11 cellular contexts compared by ENCODE assay signal in the genomic region with DNA sequence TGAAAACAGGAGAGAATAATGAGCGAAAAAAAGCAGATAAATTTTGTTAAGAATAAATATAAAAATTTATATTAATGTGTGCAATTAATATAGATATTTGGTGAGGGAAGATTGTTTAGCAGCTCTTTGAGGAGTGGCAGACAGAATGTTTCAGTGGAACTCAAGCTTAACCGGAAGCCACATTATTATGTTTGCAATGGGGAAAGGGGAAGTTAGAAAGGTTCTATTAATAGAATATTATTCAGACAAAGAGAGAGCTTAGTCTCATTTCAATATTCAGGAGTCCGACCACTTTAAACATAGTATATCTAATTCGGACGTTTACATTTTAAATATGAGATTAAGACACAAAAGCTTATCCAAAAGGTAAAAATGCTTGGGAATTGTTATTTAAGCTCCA.
A peak's percentile ranks its signal among the peaks of the same experiment; 100 is the strongest.
DNase-seq lines count a peak whose midpoint lies in the region; ATAC-seq lines count a peak whose summit lies in the region.
"Had no signal": no experiment of that assay in that cellular context is flagged by ENCODE, and none has a peak within 500 bp of the region (broad histone marks: within the 10 kb centered on the region; RNA-seq: fewer than 3 reads in every experiment).

No MANE protein-coding gene starts in this region.

- H3K9me3 Mint-ChIP-seq in IgD-negative memory B cell, result peaks cover 0 to 5% (median 0%) of the 10 kb centered on the region in 3 donors
- peaks cover 6% of the 10 kb centered on the region for H3K9me3 Mint-ChIP-seq in stimulated activated memory B cell treated with anti-CD40 and anti-IgM and Interleukin-4, amounts not matched to agents 10 μg/mL and 1 μg/mL and 100 μg/mL, for 72 hours

- H3K4me1 Mint-ChIP-seq in IgD-negative memory B cell, result peaks cover 16 to 21% (median 19%) of the 10 kb centered on the region in 3 donors
- peaks cover 26% of the 10 kb centered on the region for H3K4me1 Mint-ChIP-seq in stimulated activated memory B cell treated with anti-CD40 and anti-IgM and Interleukin-4, amounts not matched to agents 10 μg/mL and 1 μg/mL and 100 μg/mL, for 72 hours

- DNase-seq in iPS-NIHi11 (ENCODE audit: low spot score), result no peak
- no peak for DNase-seq in NCI-H510A treated with DMSO at 0.1 percent for 48 hours (lab: John Stamatoyannopoulos, UW)
- no peak for DNase-seq in DMS114 treated with DMSO at 0.1 percent for 48 hours (lab: John Stamatoyannopoulos, UW; ENCODE audit: unreplicated experiment)
- DNase-seq: caudate nucleus; Right ventricle myocardium superior; stimulated activated CD4-positive, alpha-beta T cell treated with anti-CD3 and anti-CD28 coated beads, Interleukin-2, amount 100 ng/mL, for 24 hours had no signal

- ATAC-seq in GM19324 (IDR thresholded peaks at IDR 0.05; ENCODE audit: low FRiP score, unreplicated experiment) (peak; percentile 74), HG02798 (IDR thresholded peaks at IDR 0.05; ENCODE audit: poor library complexity, unreplicated experiment) (peak; percentile 73)
- ATAC-seq in stimulated activated memory B cell treated with anti-CD40 and anti-IgM and Interleukin-4, amounts not matched to agents 10 μg/mL and 1 μg/mL and 100 μg/mL, for 72 hours, result peak; percentile 92
- ATAC-seq: gastroesophageal sphincter had no signal

- peaks cover 5% of the 10 kb centered on the region for H3K36me3 Mint-ChIP-seq in IgD-negative memory B cell
- H3K36me3 Mint-ChIP-seq in stimulated activated memory B cell treated with anti-CD40 and anti-IgM and Interleukin-4, amounts not matched to agents 10 μg/mL and 1 μg/mL and 100 μg/mL, for 72 hours, result no peaks in the 10 kb centered on the region

- H3K4me3 Mint-ChIP-seq in IgD-negative memory B cell, result peak overlapping the region; percentile 31 to 98 (median 85)
- peak overlapping the region; percentile 75 for H3K4me3 Mint-ChIP-seq in stimulated activated memory B cell treated with anti-CD40 and anti-IgM and Interleukin-4, amounts not matched to agents 10 μg/mL and 1 μg/mL and 100 μg/mL, for 72 hours

- no peaks in the 10 kb centered on the region for H3K27me3 Mint-ChIP-seq in IgD-negative memory B cell
- H3K27me3 Mint-ChIP-seq in stimulated activated memory B cell treated with anti-CD40 and anti-IgM and Interleukin-4, amounts not matched to agents 10 μg/mL and 1 μg/mL and 100 μg/mL, for 72 hours, result no peaks in the 10 kb centered on the region

- H3K27ac Mint-ChIP-seq in IgD-negative memory B cell, result peak overlapping the region in 1 of 3 donors; percentile 76
- peak overlapping the region; percentile 73 for H3K27ac Mint-ChIP-seq in stimulated activated memory B cell treated with anti-CD40 and anti-IgM and Interleukin-4, amounts not matched to agents 10 μg/mL and 1 μg/mL and 100 μg/mL, for 72 hours
